Comparison of ENCODE assay signal across 8 cellular contexts in the genomic region with DNA sequence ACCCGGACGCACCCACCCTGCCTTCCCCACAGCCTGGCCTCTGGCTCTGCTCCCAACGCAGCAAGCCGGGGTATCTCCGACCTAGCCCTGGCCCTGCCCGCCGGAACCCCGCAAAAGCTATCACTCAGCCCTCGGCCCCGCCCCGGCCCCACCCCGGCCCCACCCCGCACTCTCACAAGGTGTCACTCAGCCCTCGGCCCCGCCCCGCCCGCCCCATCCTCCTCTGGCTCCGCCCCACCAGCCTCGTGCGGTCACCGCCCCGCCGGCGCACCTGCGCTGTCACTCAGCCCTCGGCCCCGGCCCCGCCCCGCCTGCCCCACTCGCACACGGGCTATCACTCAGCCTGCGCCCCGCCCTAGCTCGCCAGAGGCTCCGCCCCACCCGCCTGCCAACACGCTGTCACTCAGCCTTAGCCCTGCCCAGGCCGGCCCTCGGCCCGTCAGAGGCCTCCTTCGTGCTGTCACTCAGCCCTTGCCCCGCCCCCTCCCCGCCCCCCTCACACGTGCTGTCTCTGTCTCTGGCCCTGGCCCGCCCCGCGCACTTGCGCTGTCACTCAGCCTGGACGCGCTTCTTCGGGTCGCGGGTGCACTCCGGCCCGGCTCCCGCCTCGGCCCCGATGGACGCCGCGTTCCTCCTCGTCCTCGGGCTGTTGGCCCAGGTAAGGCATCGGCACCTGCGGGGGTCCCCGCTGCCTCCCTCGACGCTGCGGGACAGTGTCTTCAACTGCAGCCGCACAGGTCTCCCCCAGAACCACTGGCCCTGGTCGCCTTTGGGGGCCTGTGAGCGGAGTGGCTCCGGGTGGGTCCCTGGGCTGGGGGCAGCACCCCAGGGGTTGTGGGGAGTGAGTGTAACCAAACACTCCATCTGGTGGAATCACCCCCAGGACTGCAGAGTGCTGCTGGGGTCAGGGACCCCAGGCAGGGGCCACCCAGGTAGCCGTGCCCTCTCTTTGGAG. TPM values are rescaled to one million over a fixed set of nuclear protein-coding genes. Genes with fewer than 3 reads are reported as not detected.
DNase-seq lines count a peak whose midpoint lies in the region; ATAC-seq and TF ChIP-seq lines count a peak whose summit lies in the region.

A gene with protein sequence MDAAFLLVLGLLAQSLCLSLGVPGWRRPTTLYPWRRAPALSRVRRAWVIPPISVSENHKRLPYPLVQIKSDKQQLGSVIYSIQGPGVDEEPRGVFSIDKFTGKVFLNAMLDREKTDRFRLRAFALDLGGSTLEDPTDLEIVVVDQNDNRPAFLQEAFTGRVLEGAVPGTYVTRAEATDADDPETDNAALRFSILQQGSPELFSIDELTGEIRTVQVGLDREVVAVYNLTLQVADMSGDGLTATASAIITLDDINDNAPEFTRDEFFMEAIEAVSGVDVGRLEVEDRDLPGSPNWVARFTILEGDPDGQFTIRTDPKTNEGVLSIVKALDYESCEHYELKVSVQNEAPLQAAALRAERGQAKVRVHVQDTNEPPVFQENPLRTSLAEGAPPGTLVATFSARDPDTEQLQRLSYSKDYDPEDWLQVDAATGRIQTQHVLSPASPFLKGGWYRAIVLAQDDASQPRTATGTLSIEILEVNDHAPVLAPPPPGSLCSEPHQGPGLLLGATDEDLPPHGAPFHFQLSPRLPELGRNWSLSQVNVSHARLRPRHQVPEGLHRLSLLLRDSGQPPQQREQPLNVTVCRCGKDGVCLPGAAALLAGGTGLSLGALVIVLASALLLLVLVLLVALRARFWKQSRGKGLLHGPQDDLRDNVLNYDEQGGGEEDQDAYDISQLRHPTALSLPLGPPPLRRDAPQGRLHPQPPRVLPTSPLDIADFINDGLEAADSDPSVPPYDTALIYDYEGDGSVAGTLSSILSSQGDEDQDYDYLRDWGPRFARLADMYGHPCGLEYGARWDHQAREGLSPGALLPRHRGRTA (plus strand): TSS at position 533 of the 955 bp plus-strand sequence. CDS start 84 bp downstream, at position 617.

- TF ChIP-seq CTCF in activated B cell treated with CpG ODN at 0.5 μM for 24 hours (IDR thresholded peaks at IDR 0.05) (no peak), cardiac fibroblast (IDR thresholded peaks at IDR 0.05; ENCODE audit: low read depth, low read length) (no peak)

- DNase-seq in NK-92 (lab: John Stamatoyannopoulos, UW; ENCODE audit: unreplicated experiment): peak; percentile 55
- DNase-seq in NK-92 treated with Interleukin-12 subunit alpha and Interleukin-12 subunit beta, amount 100 ng/mL, for 24 hours (lab: John Stamatoyannopoulos, UW): no peak
- DNase-seq in NCI-H2196 (lab: John Stamatoyannopoulos, UW; ENCODE audit: unreplicated experiment): peak; percentile 87
- peak; percentile 84 for DNase-seq in activated B cell treated with CpG ODN at 0.5 μM for 24 hours
- peak; percentile 78 to 89 for DNase-seq in cardiac fibroblast (ENCODE audit: low read depth in 2 of 2)
- DNase-seq in islet precursor cell: peak; percentile 98
- peak; percentile 91 to 94 for DNase-seq in stimulated activated CD4-positive, alpha-beta T cell treated with anti-CD3 and anti-CD28 coated beads, Interleukin-12 subunit alpha, Interleukin-12 subunit beta, amount 100 ng/mL, for 24 hours (ENCODE audit: low read depth in 2 of 2)

- H3K9me3 Mint-ChIP-seq in activated B cell treated with CpG ODN at 0.5 μM for 24 hours: no peaks in the 10 kb centered on the region

- H3K4me3 ChIP-seq in cardiac fibroblast (replicated peaks in 1 of 2; ENCODE audit: low read depth in 2 of 2, low read length in 2 of 2): peak within 1 kb of the TSS in 1 of 2 donors; percentile 15

- POLR2A ChIA-PET in activated B cell treated with CpG ODN at 0.5 μM for 24 hours (lab: Charles Lee): interaction anchor here (0.6 to 1.0 kb wide), 6 partner anchors 46 to 300 kb away, joined by 3 to 5 read pairs (median 4); partner anchors contain the start of gene ZNF778

- no peak within 1 kb of the TSS for H3K27ac Mint-ChIP-seq in activated B cell treated with CpG ODN at 0.5 μM for 24 hours

- H3K4me3 Mint-ChIP-seq in activated B cell treated with CpG ODN at 0.5 μM for 24 hours: peak within 1 kb of the TSS; percentile 66

- peaks cover 13% of the 10 kb centered on the region for H3K4me1 Mint-ChIP-seq in activated B cell treated with CpG ODN at 0.5 μM for 24 hours

- peaks cover 2% of the 10 kb centered on the region for H3K27me3 Mint-ChIP-seq in activated B cell treated with CpG ODN at 0.5 μM for 24 hours

- H3K36me3 Mint-ChIP-seq in activated B cell treated with CpG ODN at 0.5 μM for 24 hours (ENCODE audit: low read depth): no peaks in the 10 kb centered on the region

- CTCF ChIA-PET in activated B cell treated with CpG ODN at 0.5 μM for 24 hours (lab: Charles Lee): interaction anchor here (1.5 kb wide), 1 partner anchor 434 kb away, joined by 5 read pairs; no protein-coding TSS in a partner anchor

- intact Hi-C loops in activated B cell treated with CpG ODN at 0.5 μM for 24 hours (cut with micrococcal nuclease): loop anchor here (1.0 to 10.0 kb wide), 7 partner anchors 21 to 717 kb away; partner anchors contain the start of genes APRT, TRAPPC2L and ZFPM1

- ATAC-seq in HG03135 (IDR thresholded peaks at IDR 0.05; ENCODE audit: unreplicated experiment) (peak; percentile 74), activated B cell treated with CpG ODN at 0.5 μM for 24 hours (ENCODE audit: low read depth) (peak; percentile 96)

RNA-seq across cellular contexts. Expression of the gene that starts here (rescaled TPM):
- total RNA-seq in activated B cell treated with CpG ODN at 0.5 μM for 24 hours: not detected in 2 replicates

Comparison
In these comparisons a context has a peak if more than half of its experiments do, and no peak if none do; other contexts are left out.
1. Peak in DNase-seq and ATAC-seq in activated B cell treated with CpG ODN at 0.5 μM for 24 hours; RNA of the gene not detected or under 1 TPM.